Comparison of ENCODE assay signal across 8 cellular contexts in genomic region chr18:23585007-23585871, GRCh38. TPM values are rescaled to one million over a fixed set of nuclear protein-coding genes. Genes with fewer than 3 reads are reported as not detected.
A peak's percentile ranks its signal among the peaks of the same experiment; 100 is the strongest.
DNase-seq lines count a peak whose midpoint lies in the region; ATAC-seq and TF ChIP-seq lines count a peak whose summit lies in the region.

No MANE protein-coding gene starts in this region.

- no peak for ATAC-seq in HG02642 (IDR thresholded peaks at IDR 0.05; ENCODE audit: poor library complexity, unreplicated experiment)

- TF ChIP-seq CTCF in brain (conservative IDR thresholded peaks at IDR 0.05): no peak

- H3K27ac ChIP-seq in layer of hippocampus (ENCODE audit: low read depth, low read length): peak overlapping the region; percentile 99
- H3K27ac ChIP-seq in stomach smooth muscle (ENCODE audit: low read length): peak overlapping the region; percentile 98

- peak; percentile 16 for DNase-seq in NK-92 treated with Interleukin-12 subunit alpha and Interleukin-12 subunit beta, amount 100 ng/mL, for 24 hours (lab: John Stamatoyannopoulos, UW)
- no peak for DNase-seq in NK-92 (lab: John Stamatoyannopoulos, UW; ENCODE audit: unreplicated experiment)
- peak; percentile 80 for DNase-seq in NCI-H69 (lab: John Stamatoyannopoulos, UW)
- no peak for DNase-seq in GDM1 (lab: John Stamatoyannopoulos, UW)

- peaks cover 59% of the 10 kb centered on the region for H3K4me1 Mint-ChIP-seq in brain

- H3K27ac Mint-ChIP-seq in brain: peak overlapping the region; percentile 85 to 96 (median 92)

- H3K9ac ChIP-seq in stomach smooth muscle (ENCODE audit: low read length in 2 of 2): peak overlapping the region; percentile 90 to 98

- no peaks in the 10 kb centered on the region for H3K27me3 ChIP-seq in layer of hippocampus (ENCODE audit: control insufficient read depth, insufficient read depth, low read length)
- no peaks in the 10 kb centered on the region for H3K27me3 ChIP-seq in stomach smooth muscle (ENCODE audit: control insufficient read depth in 1 of 2, insufficient read depth in 2 of 2, low read length in 2 of 2)

- H3K4me3 Mint-ChIP-seq in brain: peak overlapping the region; percentile 87 to 97 (median 93)

- H3K36me3 Mint-ChIP-seq in brain: peaks cover 4% of the 10 kb centered on the region

- no peaks in the 10 kb centered on the region for H3K9me3 ChIP-seq in stomach smooth muscle (ENCODE audit: control insufficient read depth in 2 of 2, low read length in 2 of 2)

- no peaks in the 10 kb centered on the region for H3K9me3 Mint-ChIP-seq in brain

- H3K4me3 ChIP-seq in stomach smooth muscle (ENCODE audit: low read length in 2 of 2): peak overlapping the region; percentile 88 to 96

- peaks cover 0 to 4% of the 10 kb centered on the region in 2 donors for H3K36me3 ChIP-seq in stomach smooth muscle (ENCODE audit: control insufficient read depth in 2 of 2, insufficient read depth in 2 of 2, low read length in 2 of 2)

- peaks cover 24% of the 10 kb centered on the region for H3K4me1 ChIP-seq in stomach smooth muscle (ENCODE audit: control insufficient read depth, insufficient read depth, low read length)

- peaks cover 10% of the 10 kb centered on the region for H3K27me3 Mint-ChIP-seq in brain

RNA-seq across cellular contexts. Expression of gene NPC1, which starts 1.1 kb away (rescaled TPM):
- polyA plus RNA-seq in brain (ENCODE audit: insufficient read depth, low read depth, low replicate concordance): 44.6 TPM

Comparison
In these comparisons a context has a peak if more than half of its experiments do, and no peak if none do; other contexts are left out.
1. DNase-seq: peak in NK-92 treated with Interleukin-12 subunit alpha and Interleukin-12 subunit beta, amount 100 ng/mL, for 24 hours (single experiment) and NCI-H69 (single experiment); none in NK-92 (single experiment) and GDM1 (single experiment).